Comparison of ENCODE assay signal across 17 cellular contexts in genomic region chr16:85908889-85909584, GRCh38. TPM values are rescaled to one million over a fixed set of nuclear protein-coding genes. Genes with fewer than 3 reads are reported as not detected.
A peak's percentile ranks its signal among the peaks of the same experiment; 100 is the strongest.
DNase-seq lines count a peak whose midpoint lies in the region; ATAC-seq and TF ChIP-seq lines count a peak whose summit lies in the region.
"Had no signal": no experiment of that assay in that cellular context is flagged by ENCODE, and none has a peak within 500 bp of the region (broad histone marks: within the 10 kb centered on the region; RNA-seq: fewer than 3 reads in every experiment).

No MANE protein-coding gene starts in this region.

- H3K27me3 Mint-ChIP-seq in IgD-negative memory B cell (no peaks in the 10 kb centered on the region), natural killer cell (ENCODE audit: low read depth in 2 of 2) (no peaks in the 10 kb centered on the region)
- no peaks in the 10 kb centered on the region for H3K27me3 Mint-ChIP-seq in dendritic cell treated with granulocyte-macrophage colony-stimulating factor and Interleukin-4, amounts not matched to agents 40 ng/mL and 50 ng/mL, for 4 days
- H3K27me3 Mint-ChIP-seq: activated CD4-positive, alpha-beta memory T cell treated with anti-CD3 and anti-CD28 coated beads, Interleukin-2, amount 10 ng/mL, durations not matched to agents 7 days and 5 days had no signal

- H4K20me1 ChIP-seq in BLaER1, result no peaks in the 10 kb centered on the region

- peak overlapping the region; percentile 90 for H3K27ac ChIP-seq in BLaER1
- H3K27ac ChIP-seq: epithelial cell of prostate, hepatocyte had no signal

- DNase-seq in natural killer cell (no peak), AG08396 (ENCODE audit: low spot score) (no peak), NCI-H748 (lab: John Stamatoyannopoulos, UW; ENCODE audit: unreplicated experiment) (no peak), NCI-H1417 treated with DMSO at 0.1 percent for 48 hours (lab: John Stamatoyannopoulos, UW) (no peak)
- DNase-seq: activated CD4-positive, alpha-beta memory T cell treated with anti-CD3 and anti-CD28 coated beads, Interleukin-2, amount 10 ng/mL, durations not matched to agents 7 days and 5 days; activated naive CD4-positive, alpha-beta T cell; AML-193; cerebellar nuclear complex; NCI-H345; stimulated activated CD8-positive, alpha-beta memory T cell treated with anti-CD3 and anti-CD28 coated beads, Interleukin-4, amount 100 ng/mL, for 48 hours; T1000 had no signal

- H3K4me3 ChIP-seq in BLaER1, result no peak overlapping the region
- H3K4me3 ChIP-seq: hepatocyte had no signal

- intact Hi-C loops in dendritic cell treated with granulocyte-macrophage colony-stimulating factor and Interleukin-4, amounts not matched to agents 40 ng/mL and 50 ng/mL, for 4 days (cut with micrococcal nuclease), result loop anchor here (5.0 kb wide), 1 partner anchor 73 kb away; no protein-coding TSS in a partner anchor
- intact Hi-C loops in natural killer cell (cut with micrococcal nuclease), result no loop called here

- H3K36me3 ChIP-seq in BLaER1, result peaks cover 21% of the 10 kb centered on the region

- H3K4me3 Mint-ChIP-seq in IgD-negative memory B cell (peak overlapping the region; percentile 81 to 92 (median 90)), natural killer cell (peak overlapping the region; percentile 53)
- peak overlapping the region; percentile 46 for H3K4me3 Mint-ChIP-seq in dendritic cell treated with granulocyte-macrophage colony-stimulating factor and Interleukin-4, amounts not matched to agents 40 ng/mL and 50 ng/mL, for 4 days
- H3K4me3 Mint-ChIP-seq: activated CD4-positive, alpha-beta memory T cell treated with anti-CD3 and anti-CD28 coated beads, Interleukin-2, amount 10 ng/mL, durations not matched to agents 7 days and 5 days had no signal

- H3K9me3 ChIP-seq in BLaER1, result peaks cover 16% of the 10 kb centered on the region

- peak overlapping the region; percentile 94 to 100 (median 98) for H3K27ac Mint-ChIP-seq in IgD-negative memory B cell
- H3K27ac Mint-ChIP-seq in dendritic cell treated with granulocyte-macrophage colony-stimulating factor and Interleukin-4, amounts not matched to agents 40 ng/mL and 50 ng/mL, for 4 days, result peak overlapping the region; percentile 97
- peak overlapping the region; percentile 75 to 80 for H3K27ac Mint-ChIP-seq in natural killer cell
- H3K27ac Mint-ChIP-seq: activated CD4-positive, alpha-beta memory T cell treated with anti-CD3 and anti-CD28 coated beads, Interleukin-2, amount 10 ng/mL, durations not matched to agents 7 days and 5 days had no signal

- peak overlapping the region; percentile 87 for H3K4me2 ChIP-seq in BLaER1
- H3K4me2 ChIP-seq: hepatocyte had no signal

- ATAC-seq in natural killer cell, result no peak
- ATAC-seq in SK-N-SH treated with all-trans-retinoic acid at 6 μM for 48 hours, result no peak

- peaks cover 86% of the 10 kb centered on the region for H3K4me1 ChIP-seq in BLaER1

- H3K27me3 ChIP-seq in BLaER1, result no peaks in the 10 kb centered on the region
- H3K27me3 ChIP-seq: hepatocyte had no signal

- peaks cover 29% of the 10 kb centered on the region for H3K36me3 Mint-ChIP-seq in IgD-negative memory B cell
- peaks cover 97% of the 10 kb centered on the region for H3K36me3 Mint-ChIP-seq in dendritic cell treated with granulocyte-macrophage colony-stimulating factor and Interleukin-4, amounts not matched to agents 40 ng/mL and 50 ng/mL, for 4 days (ENCODE audit: low read depth)
- H3K36me3 Mint-ChIP-seq in natural killer cell, result peaks cover 19% of the 10 kb centered on the region

- H3K9me3 Mint-ChIP-seq in IgD-negative memory B cell (no peaks in the 10 kb centered on the region), natural killer cell (no peaks in the 10 kb centered on the region)
- H3K9me3 Mint-ChIP-seq in dendritic cell treated with granulocyte-macrophage colony-stimulating factor and Interleukin-4, amounts not matched to agents 40 ng/mL and 50 ng/mL, for 4 days, result no peaks in the 10 kb centered on the region
- H3K9me3 Mint-ChIP-seq: activated CD4-positive, alpha-beta memory T cell treated with anti-CD3 and anti-CD28 coated beads, Interleukin-2, amount 10 ng/mL, durations not matched to agents 7 days and 5 days had no signal

- H3K9ac ChIP-seq in BLaER1, result no peak overlapping the region

- TF ChIP-seq CTCF in natural killer cell (IDR thresholded peaks at IDR 0.05), result no peak

- H3K4me1 Mint-ChIP-seq in IgD-negative memory B cell (peaks cover 41 to 84% (median 64%) of the 10 kb centered on the region in 3 donors), natural killer cell (peaks cover 65% of the 10 kb centered on the region in 2 donors)
- H3K4me1 Mint-ChIP-seq in dendritic cell treated with granulocyte-macrophage colony-stimulating factor and Interleukin-4, amounts not matched to agents 40 ng/mL and 50 ng/mL, for 4 days (ENCODE audit: low read depth), result peaks cover 97% of the 10 kb centered on the region

TF ChIP-seq in SK-N-SH treated with all-trans-retinoic acid at 6 μM for 48 hours, 23 proteins besides CTCF, POLR2A, EP300 and RAD21:
- TF ChIP-seq OSR1 (CRISPR knock-in tag; IDR thresholded peaks at IDR 0.05) (no peak), ISL1 (CRISPR knock-in tag; IDR thresholded peaks at IDR 0.05) (no peak), SNAI2 (CRISPR knock-in tag; IDR thresholded peaks at IDR 0.05) (no peak), ZNF565 (CRISPR knock-in tag; conservative IDR thresholded peaks at IDR 0.05; ENCODE audit: low read depth) (no peak)

RNA-seq across cellular contexts. Expression of gene IRF8, which starts 10.1 kb away (rescaled TPM):
- polyA plus RNA-seq in IgD-negative memory B cell, result 718 TPM
- 100 to 1,000 TPM; 101 to 167 (median 122) TPM for total RNA-seq in natural killer cell
